8 cellular contexts compared by ENCODE assay signal in genomic region chr5:9124837-9125236, GRCh38.
"Had no signal": no experiment of that assay in that cellular context is flagged by ENCODE, and none has a peak within 500 bp of the region (broad histone marks: within the 10 kb centered on the region; RNA-seq: fewer than 3 reads in every experiment).

No MANE protein-coding gene starts in this region.

- H3K4me1 Mint-ChIP-seq: GM23338, H9 had no signal

- H3K27ac ChIP-seq: HL-60, KMS-11 had no signal

- H3K4me3 Mint-ChIP-seq: GM23338, H9 had no signal

- DNase-seq: H9, HCEC 1CT, KBM-7 had no signal

- H2AFZ ChIP-seq: GM23338 had no signal

- H3K4me3 ChIP-seq: GM23338 had no signal

- H3K4me2 ChIP-seq: GM23338, KMS-11 had no signal

- H3K9ac ChIP-seq: KMS-11 had no signal

- H3K27ac Mint-ChIP-seq: GM23338, H9 had no signal

- FAIRE-seq: H1, H54 had no signal

- ATAC-seq: GM23338 had no signal

- H3K9me3 Mint-ChIP-seq: H9 had no signal
